8 cellular contexts compared by ENCODE assay signal in the genomic region with DNA sequence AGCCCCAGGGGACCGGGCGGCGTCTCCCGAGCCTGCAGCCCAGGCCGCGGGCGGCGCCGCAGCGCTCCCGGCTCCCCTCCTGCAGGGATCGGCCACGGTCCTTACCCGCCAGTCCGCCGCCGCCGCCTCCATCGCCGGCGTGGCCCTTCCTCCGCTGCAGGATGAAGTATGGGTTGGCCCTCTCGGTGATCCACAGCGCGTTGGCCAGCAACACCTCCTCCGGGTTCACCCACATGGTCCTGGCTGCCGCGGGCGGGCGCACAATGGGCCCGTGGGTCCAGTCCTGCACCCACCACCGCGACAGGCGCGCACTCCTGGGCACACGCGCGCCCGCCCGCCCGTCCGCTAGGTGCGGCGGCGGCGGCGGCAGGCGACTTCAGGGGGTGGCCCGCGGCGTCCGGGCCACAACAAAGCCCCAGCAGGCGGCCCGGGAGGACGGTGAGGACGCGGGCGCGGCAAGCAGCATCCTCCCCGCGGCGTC. TPM values are rescaled to one million over a fixed set of nuclear protein-coding genes. Genes with fewer than 3 reads are reported as not detected.
DNase-seq lines count a peak whose midpoint lies in the region; ATAC-seq, FAIRE-seq and TF ChIP-seq lines count a peak whose summit lies in the region.

No MANE protein-coding gene starts in this region.

- FAIRE-seq in GM18507 (lab: Jason Lieb, UNC) = no peak

- H3K4me3 ChIP-seq in BLaER1 (peak overlapping the region; percentile 76), PC-9 (peak overlapping the region; percentile 78)

- BruUV-seq in PC-9 (replicated peaks; lab: Mats Ljungman, UMichigan) = no TSS peak

- POLR2A ChIA-PET in PC-9 (lab: Charles Lee; ENCODE audit: unreplicated experiment) = interaction anchor here (1.2 to 1.5 kb wide), 3 partner anchors 29 to 383 kb away, joined by 6 to 16 read pairs (median 7); a partner anchor contains a TSS

- TF ChIP-seq CTCF in PC-9 (conservative IDR thresholded peaks at IDR 0.05) = no peak

- H3K9me3 ChIP-seq in BLaER1 (peaks cover 15% of the 10 kb centered on the region), PC-9 (ENCODE audit: insufficient read depth, low read depth) (no peaks in the 10 kb centered on the region)

- H3K36me3 ChIP-seq in BLaER1 (no peaks in the 10 kb centered on the region), PC-9 (ENCODE audit: low read depth) (no peaks in the 10 kb centered on the region)

- H3K9me3 Mint-ChIP-seq in stimulated activated naive B cell treated with anti-CD40 and anti-IgM and Interleukin-4, amounts not matched to agents 10 μg/mL and 1 μg/mL and 100 μg/mL, for 72 hours = no peaks in the 10 kb centered on the region

- H3K4me2 ChIP-seq in BLaER1 = peak overlapping the region; percentile 86
- peak overlapping the region; percentile 82 for H3K4me2 ChIP-seq in PC-9

- peak overlapping the region; percentile 89 for H2AFZ ChIP-seq in PC-9

- H3K9ac ChIP-seq in BLaER1 = peak overlapping the region; percentile 67

- no peaks in the 10 kb centered on the region for H3K27me3 Mint-ChIP-seq in stimulated activated naive B cell treated with anti-CD40 and anti-IgM and Interleukin-4, amounts not matched to agents 10 μg/mL and 1 μg/mL and 100 μg/mL, for 72 hours

- peak overlapping the region; percentile 55 for H3K27ac ChIP-seq in BLaER1
- H3K27ac ChIP-seq in PC-9 = peak overlapping the region; percentile 81; the same call in 1 of the 2 replicates
- H3K27ac ChIP-seq in cingulate gyrus (ENCODE audit: low read depth, low read length) = peak overlapping the region; percentile 94

- intact Hi-C loops in PC-9 (cut with micrococcal nuclease; ENCODE audit: unreplicated experiment) (loop anchor here (1.0 to 10.0 kb wide), 3 partner anchors 13 to 391 kb away; no protein-coding TSS in a partner anchor), left colon (cut with DNase I, micrococcal nuclease) (loop anchor here in 1 of 2 donors (10.0 kb wide), 1 partner anchor 381 kb away; a partner anchor contains a TSS)

- CTCF ChIA-PET in PC-9 (lab: Charles Lee) = no interaction called here

- H3K4me1 Mint-ChIP-seq in stimulated activated naive B cell treated with anti-CD40 and anti-IgM and Interleukin-4, amounts not matched to agents 10 μg/mL and 1 μg/mL and 100 μg/mL, for 72 hours = peaks cover 27 to 72% of the 10 kb centered on the region in 2 donors

- peak overlapping the region; percentile 67 for H3K27ac Mint-ChIP-seq in stimulated activated naive B cell treated with anti-CD40 and anti-IgM and Interleukin-4, amounts not matched to agents 10 μg/mL and 1 μg/mL and 100 μg/mL, for 72 hours

- ATAC-seq in HG02938 (IDR thresholded peaks at IDR 0.05; ENCODE audit: unreplicated experiment) = peak; percentile 45
- ATAC-seq in left colon = peak; percentile 43
- ATAC-seq in stimulated activated naive B cell treated with anti-CD40 and anti-IgM and Interleukin-4, amounts not matched to agents 10 μg/mL and 1 μg/mL and 100 μg/mL, for 72 hours (replicated peaks) = peak; percentile 67 to 73

- H3K36me3 Mint-ChIP-seq in stimulated activated naive B cell treated with anti-CD40 and anti-IgM and Interleukin-4, amounts not matched to agents 10 μg/mL and 1 μg/mL and 100 μg/mL, for 72 hours = peaks cover 0 to 5% of the 10 kb centered on the region in 2 donors

- no peaks in the 10 kb centered on the region for H3K9me2 ChIP-seq in PC-9 (ENCODE audit: insufficient read depth)

- no peaks in the 10 kb centered on the region; the same call in 1 of the 2 replicates for H3F3A ChIP-seq in PC-9 (ENCODE audit: insufficient read depth, low read depth)

- peak overlapping the region; percentile 86 to 93 for H3K4me3 Mint-ChIP-seq in stimulated activated naive B cell treated with anti-CD40 and anti-IgM and Interleukin-4, amounts not matched to agents 10 μg/mL and 1 μg/mL and 100 μg/mL, for 72 hours

- DNase-seq in GM18507 (ENCODE audit: extremely low spot score, insufficient read length, low read depth) (peak; percentile 20), PC-9 (peak in 1 of 2 experiments; percentile 48), left colon (peak; percentile 37 to 66)
- DNase-seq in stimulated activated naive B cell treated with anti-CD40 and anti-IgM and Interleukin-4, amounts not matched to agents 10 μg/mL and 1 μg/mL and 100 μg/mL, for 72 hours = peak; percentile 62
- DNase-seq in effector CD8-positive, alpha-beta T cell (lab: John Stamatoyannopoulos, UW) = no peak

- H3K27me3 ChIP-seq in BLaER1 (peaks cover 6% of the 10 kb centered on the region; the same call in 1 of the 2 replicates), PC-9 (ENCODE audit: insufficient read depth, low read depth) (no peaks in the 10 kb centered on the region)

- H3K79me2 ChIP-seq in PC-9 (ENCODE audit: low read depth) = peaks cover 36% of the 10 kb centered on the region

- H4K20me1 ChIP-seq in BLaER1 (no peaks in the 10 kb centered on the region), PC-9 (ENCODE audit: insufficient read depth) (no peaks in the 10 kb centered on the region)

- H3K4me1 ChIP-seq in BLaER1 = peaks cover 12% of the 10 kb centered on the region; the same call in 1 of the 2 replicates
- peaks cover 14% of the 10 kb centered on the region for H3K4me1 ChIP-seq in PC-9 (replicated peaks; ENCODE audit: insufficient read depth)

RNA-seq across cellular contexts. Expression of a gene that starts 0.3 kb away (rescaled TPM):
- total RNA-seq in PC-9 (2021) (17.0 and 17.6 TPM in 2 replicates), left colon (10 to 100 TPM; 10.7 to 20.5 TPM)
